In genomic region chr18:8029731-8030130, GRCh38 we compare ENCODE assay signal across 35 cellular contexts.
"Had no signal": no experiment of that assay in that cellular context is flagged by ENCODE, and none has a peak within 500 bp of the region (broad histone marks: within the 10 kb centered on the region; RNA-seq: fewer than 3 reads in every experiment).

No MANE protein-coding gene starts in this region.

- H3K27me3 Mint-ChIP-seq: activated B cell treated with CpG ODN at 0.5 μM for 24 hours; activated CD4-positive, alpha-beta memory T cell treated with anti-CD3 and anti-CD28 coated beads for 36 hours; activated CD4-positive, alpha-beta T cell treated with anti-CD3 and anti-CD28 coated beads, Interleukin-2, amount 10 ng/mL, durations not matched to agents 24 days and 14 days; activated CD8-positive, alpha-beta T cell treated with anti-CD3 and anti-CD28 coated beads for 36 hours; activated naive CD8-positive, alpha-beta T cell treated with anti-CD3 and anti-CD28 coated beads for 36 hours; activated T-helper 17 cell treated with anti-CD3 and anti-CD28 coated beads, Interleukin-2, amount 50 U/mL, for 72 hours had no signal

- H3K27ac Mint-ChIP-seq: activated B cell treated with CpG ODN at 0.5 μM for 24 hours; activated CD4-positive, alpha-beta memory T cell treated with anti-CD3 and anti-CD28 coated beads for 36 hours; activated CD4-positive, alpha-beta T cell treated with anti-CD3 and anti-CD28 coated beads, Interleukin-2, amount 10 ng/mL, durations not matched to agents 24 days and 14 days; activated CD8-positive, alpha-beta T cell treated with anti-CD3 and anti-CD28 coated beads for 36 hours; activated naive CD4-positive, alpha-beta T cell treated with anti-CD3 and anti-CD28 coated beads for 36 hours; activated naive CD4-positive, alpha-beta T cell treated with anti-CD3 and anti-CD28 coated beads, Interleukin-2, amount 50 U/mL, for 72 hours; activated naive CD8-positive, alpha-beta T cell treated with anti-CD3 and anti-CD28 coated beads for 36 hours; activated T-cell treated with anti-CD3 and anti-CD28 coated beads, Interleukin-2, amount 50 U/mL, for 72 hours; activated T-helper 1 cell treated with anti-CD3 and anti-CD28 coated beads, Interleukin-12 subunit alpha, Interleukin-12 subunit beta, Interleukin-2, Interleukin-4 antibody, amounts not matched to agents 30 ng/mL and 10 ng/mL and 1 ng/mL, durations not matched to agents 14 hours and 24 hours and 36 hours; activated T-helper 17 cell treated with anti-CD3 and anti-CD28 coated beads, Interleukin-2, amount 50 U/mL, for 72 hours; T-helper 1 cell treated with Interleukin-12 subunit alpha and Interleukin-12 subunit beta and Interleukin-4 antibody, amounts not matched to agents 30 μg/mL and 1 μg/mL, for 36 hours; T-helper 2 cell treated with Interferon-gamma antibody and Interleukin-4, amounts not matched to agents 5 μg/mL and 100 μg/mL, for 36 hours had no signal

- H3K4me1 ChIP-seq: adrenal gland, body of pancreas, breast epithelium had no signal

- H3K36me3 ChIP-seq: adrenal gland, brain microvascular endothelial cell, breast epithelium had no signal

- H3K4me3 Mint-ChIP-seq: activated B cell treated with CpG ODN at 0.5 μM for 24 hours; activated CD4-positive, alpha-beta memory T cell treated with anti-CD3 and anti-CD28 coated beads for 36 hours; activated CD4-positive, alpha-beta T cell treated with anti-CD3 and anti-CD28 coated beads, Interleukin-2, amount 10 ng/mL, durations not matched to agents 24 days and 14 days; activated CD8-positive, alpha-beta T cell treated with anti-CD3 and anti-CD28 coated beads for 36 hours; activated naive CD4-positive, alpha-beta T cell treated with anti-CD3 and anti-CD28 coated beads for 36 hours; activated naive CD8-positive, alpha-beta T cell treated with anti-CD3 and anti-CD28 coated beads for 36 hours; activated T-cell treated with anti-CD3 and anti-CD28 coated beads, Interleukin-2, amount 50 U/mL, for 4 hours; activated T-cell treated with anti-CD3 and anti-CD28 coated beads, Interleukin-2, amount 50 U/mL, for 72 hours; activated T-helper 1 cell treated with anti-CD3 and anti-CD28 coated beads, Interleukin-12 subunit alpha, Interleukin-12 subunit beta, Interleukin-2, Interleukin-4 antibody, amounts not matched to agents 30 ng/mL and 10 ng/mL and 1 ng/mL, durations not matched to agents 14 hours and 24 hours and 36 hours; activated T-helper 17 cell treated with anti-CD3 and anti-CD28 coated beads, Interleukin-2, amount 50 U/mL, for 72 hours; T-helper 1 cell treated with Interleukin-12 subunit alpha and Interleukin-12 subunit beta and Interleukin-4 antibody, amounts not matched to agents 30 μg/mL and 1 μg/mL, for 36 hours; T-helper 2 cell treated with Interferon-gamma antibody and Interleukin-4, amounts not matched to agents 5 μg/mL and 100 μg/mL, for 36 hours had no signal

- H3K27ac ChIP-seq: adrenal gland, body of pancreas, brain microvascular endothelial cell, breast epithelium, VCaP had no signal

- H3K36me3 Mint-ChIP-seq: activated CD4-positive, alpha-beta memory T cell treated with anti-CD3 and anti-CD28 coated beads for 36 hours; activated naive CD4-positive, alpha-beta T cell treated with anti-CD3 and anti-CD28 coated beads, Interleukin-2, amount 50 U/mL, for 72 hours; activated naive CD8-positive, alpha-beta T cell treated with anti-CD3 and anti-CD28 coated beads for 36 hours had no signal

- H3K4me1 Mint-ChIP-seq: activated B cell treated with CpG ODN at 0.5 μM for 24 hours; activated CD4-positive, alpha-beta T cell treated with anti-CD3 and anti-CD28 coated beads, Interleukin-2, amount 10 ng/mL, durations not matched to agents 24 days and 14 days; activated naive CD8-positive, alpha-beta T cell treated with anti-CD3 and anti-CD28 coated beads for 36 hours had no signal

- H3K9me3 ChIP-seq: body of pancreas, breast epithelium had no signal

- H3K27me3 ChIP-seq: adrenal gland, body of pancreas, brain microvascular endothelial cell, breast epithelium had no signal

- H3K9me3 Mint-ChIP-seq: activated CD4-positive, alpha-beta memory T cell treated with anti-CD3 and anti-CD28 coated beads for 36 hours; activated CD4-positive, alpha-beta T cell treated with anti-CD3 and anti-CD28 coated beads, Interleukin-2, amount 10 ng/mL, durations not matched to agents 24 days and 14 days; activated CD8-positive, alpha-beta T cell treated with anti-CD3 and anti-CD28 coated beads for 36 hours; activated naive CD4-positive, alpha-beta T cell treated with anti-CD3 and anti-CD28 coated beads for 36 hours; activated naive CD8-positive, alpha-beta T cell treated with anti-CD3 and anti-CD28 coated beads for 36 hours; T-helper 1 cell treated with Interleukin-12 subunit alpha and Interleukin-12 subunit beta and Interleukin-4 antibody, amounts not matched to agents 30 μg/mL and 1 μg/mL, for 36 hours had no signal

- DNase-seq: activated B cell treated with CpG ODN at 0.5 μM for 24 hours; activated CD4-positive, alpha-beta memory T cell treated with anti-CD3 and anti-CD28 coated beads for 36 hours; activated CD4-positive, alpha-beta T cell treated with anti-CD3 and anti-CD28 coated beads for 4 hours; activated CD4-positive, alpha-beta T cell treated with anti-CD3 and anti-CD28 coated beads, Interleukin-2, amount 50 U/mL, for 1 hour; activated CD4-positive, alpha-beta T cell treated with anti-CD3 and anti-CD28 coated beads, Interleukin-2, amount 50 U/mL, for 4 hours; activated CD4-positive, CD25-positive, alpha-beta regulatory T cell treated with anti-CD3 and anti-CD28 coated beads, Interleukin-2, amount 50 U/mL, for 72 hours; activated CD8-positive, alpha-beta memory T cell treated with anti-CD3 and anti-CD28 coated beads, Interleukin-2, amount 50 U/mL, for 4 hours; activated CD8-positive, alpha-beta T cell treated with anti-CD3 and anti-CD28 coated beads for 36 hours; activated effector memory CD4-positive, alpha-beta T cell treated with anti-CD3 and anti-CD28 coated beads, Interleukin-2, amount 50 U/mL, for 16 hours; activated gamma-delta T cell treated with Interleukin-2 at 50 U/mL for 16 hours; activated naive CD4-positive, alpha-beta T cell; activated naive CD4-positive, alpha-beta T cell treated with anti-CD3 and anti-CD28 coated beads for 36 hours; activated naive CD4-positive, alpha-beta T cell treated with anti-CD3 and anti-CD28 coated beads, Interleukin-2, amount 50 U/mL, for 16 hours; activated naive CD8-positive, alpha-beta T cell treated with anti-CD3 and anti-CD28 coated beads for 36 hours; activated T-cell treated with anti-CD3 and anti-CD28 coated beads for 4 hours; activated T-cell treated with anti-CD3 and anti-CD28 coated beads, Interleukin-2, amount 50 U/mL, for 1 hour; activated T-cell treated with anti-CD3 and anti-CD28 coated beads, Interleukin-2, amount 50 U/mL, for 4 hours; activated T-cell treated with anti-CD3 and anti-CD28 coated beads, Interleukin-2, amount 50 U/mL, for 72 hours; amniotic stem cell; aorta; brain microvascular endothelial cell; central memory CD4-positive, alpha-beta T cell; T-helper 1 cell; T-helper 2 cell; T-helper 9 cell had no signal

- ATAC-seq: activated CD8-positive, alpha-beta T cell treated with anti-CD3 and anti-CD28 coated beads for 36 hours; activated naive CD4-positive, alpha-beta T cell treated with anti-CD3 and anti-CD28 coated beads, Interleukin-2, amount 50 U/mL, for 72 hours; activated T-cell treated with anti-CD3 and anti-CD28 coated beads, Interleukin-2, amount 50 U/mL, for 4 hours; activated T-cell treated with anti-CD3 and anti-CD28 coated beads, Interleukin-2, amount 50 U/mL, for 72 hours; activated T-helper 17 cell treated with anti-CD3 and anti-CD28 coated beads, Interleukin-2, amount 50 U/mL, for 72 hours; body of pancreas had no signal

- H3K4me3 ChIP-seq: adrenal gland, body of pancreas, breast epithelium had no signal
